In genomic region chr12:30788754-30789153, GRCh38 we compare ENCODE assay signal across 6 cellular contexts.
"Had no signal": no experiment of that assay in that cellular context is flagged by ENCODE, and none has a peak within 500 bp of the region (broad histone marks: within the 10 kb centered on the region; RNA-seq: fewer than 3 reads in every experiment).

No MANE protein-coding gene starts in this region.

- DNase-seq: IMR-90, KBM-7, KG1 had no signal

- H3K27ac Mint-ChIP-seq: IgD-negative memory B cell had no signal

- H3K4me2 ChIP-seq: KMS-11 had no signal

- H3K9ac ChIP-seq: KMS-11 had no signal

- H3K27ac ChIP-seq: HL-60, KMS-11 had no signal

- H3K4me1 Mint-ChIP-seq: IgD-negative memory B cell had no signal

- H3K36me3 Mint-ChIP-seq: IgD-negative memory B cell had no signal

- H3K4me3 Mint-ChIP-seq: IgD-negative memory B cell had no signal
